ENCODE assay signal across 14 cellular contexts in the genomic region with DNA sequence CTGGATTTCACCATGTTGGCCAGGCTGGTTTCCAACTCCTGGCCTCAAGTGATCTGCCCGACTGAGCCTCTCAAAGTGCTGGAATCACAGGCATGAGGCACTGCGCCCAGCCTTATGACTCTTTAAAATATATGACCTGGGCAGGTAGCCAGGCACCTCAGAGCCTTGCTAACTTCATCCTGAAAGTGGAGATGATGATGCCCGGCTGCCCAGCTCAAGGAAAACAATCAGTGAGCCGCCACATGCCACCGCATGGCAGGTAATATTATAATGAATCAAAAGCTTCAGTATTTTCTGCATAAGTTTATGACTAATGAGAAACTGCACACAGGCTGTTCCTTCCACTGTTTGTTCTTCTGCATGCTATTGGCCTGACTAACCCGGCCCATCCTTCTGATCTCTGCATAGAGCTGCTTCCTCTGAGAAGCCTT. TPM values are rescaled to one million over a fixed set of nuclear protein-coding genes. Genes with fewer than 3 reads are reported as not detected.
DNase-seq lines count a peak whose midpoint lies in the region; ATAC-seq and TF ChIP-seq lines count a peak whose summit lies in the region.
"Had no signal": no experiment of that assay in that cellular context is flagged by ENCODE, and none has a peak within 500 bp of the region (broad histone marks: within the 10 kb centered on the region; RNA-seq: fewer than 3 reads in every experiment).

No MANE protein-coding gene starts in this region.

- peak; percentile 43 for ATAC-seq in left colon
- no peak for ATAC-seq in HG03135 (IDR thresholded peaks at IDR 0.05; ENCODE audit: unreplicated experiment)
- ATAC-seq: activated T-cell treated with anti-CD3 and anti-CD28 coated beads, Interleukin-2, amount 50 U/mL, for 72 hours had no signal

- H3K4me3 ChIP-seq in astrocyte of the spinal cord (ENCODE audit: low read depth, low read length): no peak overlapping the region
- H3K4me3 ChIP-seq: adrenal gland had no signal

- DNase-seq in AG08396 (ENCODE audit: low spot score) (peak; percentile 55), HS-5 (ENCODE audit: low read depth) (peak; percentile 16), astrocyte of the spinal cord (ENCODE audit: low read depth, low spot score) (peak; percentile 53), left colon (peak; percentile 33 to 40), NCI-H1092 treated with DMSO at 0.1 percent for 48 hours (lab: John Stamatoyannopoulos, UW) (no peak), NCI-H446 (lab: John Stamatoyannopoulos, UW) (no peak), epidermal melanocyte (ENCODE audit: insufficient read length, low spot score) (no peak)
- DNase-seq: activated T-cell treated with anti-CD3 and anti-CD28 coated beads, Interleukin-2, amount 50 U/mL, for 72 hours; NCI-H1436 treated with DMSO at 0.1 percent for 48 hours; NCI-H524 treated with DMSO at 0.1 percent for 48 hours; SHP77 had no signal

- in situ Hi-C loops in astrocyte of the spinal cord (cut with HindIII; ENCODE audit: low sequenced_read_pairs): no loop called here

- TF ChIP-seq CTCF in astrocyte of the spinal cord (IDR thresholded peaks at IDR 0.05; ENCODE audit: low read depth, low read length): no peak

- intact Hi-C loops in left colon (cut with DNase I, micrococcal nuclease): no loop called here

RNA-seq across cellular contexts. Expression of a gene that starts 30.4 kb away (rescaled TPM):
- not detected for total RNA-seq in left colon
- total RNA-seq: B cell had no signal

Comparison
In these comparisons a context has a peak if more than half of its experiments do, and no peak if none do; other contexts are left out.
1. DNase-seq: peak in AG08396 (single experiment), HS-5 (single experiment), astrocyte of the spinal cord (single experiment) and left colon (2 of 2); none in NCI-H1092 treated with DMSO at 0.1 percent for 48 hours (single experiment), NCI-H446 (0 of 2) and epidermal melanocyte (single experiment).